In genomic region chr19:8512115-8512967, GRCh38 we compare ENCODE assay signal across 8 cellular contexts.
DNase-seq lines count a peak whose midpoint lies in the region; ATAC-seq and TF ChIP-seq lines count a peak whose summit lies in the region.

No MANE protein-coding gene starts in this region.

- peak overlapping the region; percentile 85; the same call in 1 of the 2 replicates for H3K4me3 ChIP-seq in OCI-LY3 (ENCODE audit: low read length)
- H3K4me3 ChIP-seq in duodenal mucosa (ENCODE audit: low read depth in 1 of 2, low read length in 2 of 2), result peak overlapping the region; percentile 46 to 73
- H3K4me3 ChIP-seq in skin epidermis, result peak overlapping the region in 5 of 7 experiments; percentile 5 to 43 (median 21)

- peaks cover 12% of the 10 kb centered on the region for H3K36me3 ChIP-seq in OCI-LY3 (replicated peaks; ENCODE audit: low read depth, low read length)
- no peaks in the 10 kb centered on the region for H3K36me3 ChIP-seq in duodenal mucosa (ENCODE audit: control insufficient read depth in 1 of 2, insufficient read depth in 2 of 2, low read length in 2 of 2)

- DNase-seq in activated CD8-positive, alpha-beta memory T cell treated with anti-CD3 and anti-CD28 coated beads, Interleukin-2, amount 50 U/mL, for 48 hours, result peak; percentile 74
- DNase-seq in activated CD8-positive, alpha-beta memory T cell treated with anti-CD3 and anti-CD28 coated beads, Interleukin-2, amount 50 U/mL, for 4 hours, result no peak
- DNase-seq in NCI-H748 (lab: John Stamatoyannopoulos, UW; ENCODE audit: unreplicated experiment), result no peak

- no peak overlapping the region for H2AFZ ChIP-seq in OCI-LY3 (ENCODE audit: low read depth, low read length)

- H4K20me1 ChIP-seq in OCI-LY3 (ENCODE audit: insufficient read depth, low read length), result no peaks in the 10 kb centered on the region

- H3K4me1 ChIP-seq in OCI-LY3 (ENCODE audit: low read length) (peaks cover 11% of the 10 kb centered on the region; the same call in 1 of the 2 replicates), duodenal mucosa (ENCODE audit: control insufficient read depth in 1 of 2, insufficient read depth in 2 of 2, low read length in 2 of 2) (peaks cover 16 to 26% of the 10 kb centered on the region in 2 donors)

- ATAC-seq in HG03457 (IDR thresholded peaks at IDR 0.05; ENCODE audit: unreplicated experiment), result no peak
- ATAC-seq in HG03460 (IDR thresholded peaks at IDR 0.05; ENCODE audit: unreplicated experiment), result no peak

- H3K4me2 ChIP-seq in OCI-LY3 (ENCODE audit: low read length), result peak overlapping the region; percentile 88

- H3K9ac ChIP-seq in OCI-LY3 (ENCODE audit: low read length) (peak overlapping the region; percentile 86; the same call in 1 of the 2 replicates), duodenal mucosa (ENCODE audit: low read depth in 1 of 2, low read length in 2 of 2) (peak overlapping the region; percentile 27 to 80)

- H3K27ac ChIP-seq in OCI-LY3 (ENCODE audit: low read length) (no peak overlapping the region), duodenal mucosa (ENCODE audit: low read depth, low read length) (no peak overlapping the region), skin epidermis (peak overlapping the region in 20 of 21 experiments; percentile 0 to 100 (median 99))

- no peak for TF ChIP-seq CTCF in OCI-LY3 (IDR thresholded peaks at IDR 0.05; ENCODE audit: low read depth, low read length)

- no peaks in the 10 kb centered on the region for H3K27me3 ChIP-seq in OCI-LY3 (ENCODE audit: low read depth, low read length)
- no peaks in the 10 kb centered on the region for H3K27me3 ChIP-seq in duodenal mucosa (ENCODE audit: control insufficient read depth in 1 of 2, insufficient read depth in 2 of 2, low read length in 2 of 2)

- peaks cover 11% of the 10 kb centered on the region for H3K79me2 ChIP-seq in OCI-LY3 (ENCODE audit: low read length)

- H3K9me3 ChIP-seq in OCI-LY3 (ENCODE audit: insufficient read depth, low read length), result no peaks in the 10 kb centered on the region
- H3K9me3 ChIP-seq in duodenal mucosa (ENCODE audit: control insufficient read depth in 1 of 2, low read length in 2 of 2), result no peaks in the 10 kb centered on the region

Comparison
In these comparisons a context has a peak if more than half of its experiments do, and no peak if none do; other contexts are left out.
1. H3K27ac ChIP-seq: peak in skin epidermis (20 of 21); none in OCI-LY3 (single experiment) and duodenal mucosa (single experiment).
2. H3K4me3 ChIP-seq: peak in every context shown above with its lines; median percentile 85 in OCI-LY3; 60 in duodenal mucosa; 21 in skin epidermis.